23 cellular contexts compared by ENCODE assay signal in genomic region chr14:78950654-78951053, GRCh38.
A peak's percentile ranks its signal among the peaks of the same experiment; 100 is the strongest.
DNase-seq lines count a peak whose midpoint lies in the region; ATAC-seq, FAIRE-seq and TF ChIP-seq lines count a peak whose summit lies in the region.
"Had no signal": no experiment of that assay in that cellular context is flagged by ENCODE, and none has a peak within 500 bp of the region (broad histone marks: within the 10 kb centered on the region; RNA-seq: fewer than 3 reads in every experiment).

No MANE protein-coding gene starts in this region.

- no peak for ATAC-seq in activated naive CD4-positive, alpha-beta T cell treated with anti-CD3 and anti-CD28 coated beads, Interleukin-2, amount 50 U/mL, for 72 hours
- ATAC-seq in HG03520 (IDR thresholded peaks at IDR 0.05; ENCODE audit: unreplicated experiment), result no peak
- ATAC-seq: left lobe of liver; stimulated activated effector memory CD8-positive, alpha-beta T cell treated with anti-CD3 and anti-CD28 coated beads, Interleukin-12 subunit alpha, Interleukin-12 subunit beta, amount 100 ng/mL, for 72 hours had no signal

- H3K4me3 ChIP-seq in astrocyte (ENCODE audit: insufficient read depth, low read depth, low read length) (no peak overlapping the region), hepatocyte (no peak overlapping the region)
- H3K4me3 ChIP-seq: coronary artery, spleen, transverse colon had no signal

- H3K9me3 ChIP-seq in astrocyte (ENCODE audit: insufficient read depth, low read depth, low read length), result no peaks in the 10 kb centered on the region
- no peaks in the 10 kb centered on the region for H3K9me3 ChIP-seq in hepatocyte (ENCODE audit: low read depth)
- H3K9me3 ChIP-seq: spleen, transverse colon had no signal

- H3K27ac ChIP-seq in astrocyte (ENCODE audit: low read depth, low read length), result no peak overlapping the region
- H3K27ac ChIP-seq in hepatocyte, result peak overlapping the region; percentile 74
- H3K27ac ChIP-seq: coronary artery, KMS-11, parathyroid adenoma, spleen, transverse colon had no signal

- H3K27me3 Mint-ChIP-seq in astrocyte (ENCODE audit: low read depth, unreplicated experiment), result no peaks in the 10 kb centered on the region

- WGBS in hepatocyte (ENCODE audit: low lambda C conversion rate, missing lambda C conversion rate), result 28% methylated on average over 3 of the region's 3 CpGs

- H3K4me2 ChIP-seq in astrocyte (ENCODE audit: low read length) (peak overlapping the region; percentile 67), hepatocyte (peak overlapping the region; percentile 34)
- H3K4me2 ChIP-seq: KMS-11 had no signal

- DNase-seq in HPDE6-E6E7 (ENCODE audit: extremely low spot score) (peak; percentile 60), astrocyte (ENCODE audit: low read depth) (peak; percentile 82), hepatocyte (ENCODE audit: low spot score) (peak; percentile 32), stromal cell of bone marrow (ENCODE audit: low read depth) (peak; percentile 23), NCI-H524 (lab: John Stamatoyannopoulos, UW) (no peak)
- no peak for DNase-seq in activated naive CD4-positive, alpha-beta T cell treated with anti-CD3 and anti-CD28 coated beads, Interleukin-2, amount 50 U/mL, for 72 hours (ENCODE audit: low spot score in 2 of 2)
- DNase-seq: activated B cell treated with CpG ODN at 0.5 μM for 24 hours; activated CD8-positive, alpha-beta memory T cell treated with anti-CD3 and anti-CD28 coated beads for 24 hours; aorta; CD4-positive, alpha-beta T cell; hippocampal formation; naive B cell; NCI-H345; SHP77; spleen; transverse colon had no signal

- H3K9ac ChIP-seq in astrocyte (ENCODE audit: low read length), result peak overlapping the region; percentile 25
- H3K9ac ChIP-seq: KMS-11, parathyroid adenoma had no signal

- H3K27me3 ChIP-seq in astrocyte (ENCODE audit: insufficient read depth, low read length) (no peaks in the 10 kb centered on the region), hepatocyte (no peaks in the 10 kb centered on the region)
- H3K27me3 ChIP-seq: spleen, transverse colon had no signal

- no peak overlapping the region for H3K4me3 Mint-ChIP-seq in astrocyte (ENCODE audit: unreplicated experiment)
- H3K4me3 Mint-ChIP-seq: activated B cell treated with CpG ODN at 0.5 μM for 24 hours; CD4-positive, alpha-beta T cell; naive B cell; stimulated activated effector memory CD8-positive, alpha-beta T cell treated with anti-CD3 and anti-CD28 coated beads, Interleukin-12 subunit alpha, Interleukin-12 subunit beta, amount 100 ng/mL, for 72 hours; T-helper 1 cell treated with Interleukin-12 subunit alpha and Interleukin-12 subunit beta and Interleukin-4 antibody, amounts not matched to agents 30 μg/mL and 1 μg/mL, for 36 hours had no signal

- H3K4me1 Mint-ChIP-seq in astrocyte (ENCODE audit: low read depth, unreplicated experiment), result peaks cover 15% of the 10 kb centered on the region
- H3K4me1 Mint-ChIP-seq: activated B cell treated with CpG ODN at 0.5 μM for 24 hours; naive B cell; stimulated activated effector memory CD8-positive, alpha-beta T cell treated with anti-CD3 and anti-CD28 coated beads, Interleukin-12 subunit alpha, Interleukin-12 subunit beta, amount 100 ng/mL, for 72 hours had no signal

- H3K36me3 Mint-ChIP-seq in astrocyte (ENCODE audit: low read depth, unreplicated experiment), result no peaks in the 10 kb centered on the region
- H3K36me3 Mint-ChIP-seq in activated naive CD4-positive, alpha-beta T cell treated with anti-CD3 and anti-CD28 coated beads, Interleukin-2, amount 50 U/mL, for 72 hours, result no peaks in the 10 kb centered on the region
- H3K36me3 Mint-ChIP-seq: naive B cell; stimulated activated effector memory CD8-positive, alpha-beta T cell treated with anti-CD3 and anti-CD28 coated beads, Interleukin-12 subunit alpha, Interleukin-12 subunit beta, amount 100 ng/mL, for 72 hours had no signal

- H3K27ac Mint-ChIP-seq in astrocyte (ENCODE audit: unreplicated experiment), result peak overlapping the region; percentile 73
- H3K27ac Mint-ChIP-seq in activated naive CD4-positive, alpha-beta T cell treated with anti-CD3 and anti-CD28 coated beads, Interleukin-2, amount 50 U/mL, for 72 hours, result no peak overlapping the region
- H3K27ac Mint-ChIP-seq: activated B cell treated with CpG ODN at 0.5 μM for 24 hours; CD4-positive, alpha-beta T cell; naive B cell; stimulated activated effector memory CD8-positive, alpha-beta T cell treated with anti-CD3 and anti-CD28 coated beads, Interleukin-12 subunit alpha, Interleukin-12 subunit beta, amount 100 ng/mL, for 72 hours; T-helper 1 cell treated with Interleukin-12 subunit alpha and Interleukin-12 subunit beta and Interleukin-4 antibody, amounts not matched to agents 30 μg/mL and 1 μg/mL, for 36 hours had no signal

- peak overlapping the region; percentile 33 for H2AFZ ChIP-seq in astrocyte (ENCODE audit: low read depth, low read length)
- H2AFZ ChIP-seq in hepatocyte, result peak overlapping the region; percentile 21
- H2AFZ ChIP-seq: parathyroid adenoma had no signal

- TF ChIP-seq CTCF in astrocyte (IDR thresholded peaks at IDR 0.05; ENCODE audit: insufficient read depth, low read depth, low read length) (no peak), hepatocyte (IDR thresholded peaks at IDR 0.05; ENCODE audit: poor library complexity) (no peak)

- no peaks in the 10 kb centered on the region for H3K9me3 Mint-ChIP-seq in astrocyte (ENCODE audit: unreplicated experiment)
- H3K9me3 Mint-ChIP-seq in activated naive CD4-positive, alpha-beta T cell treated with anti-CD3 and anti-CD28 coated beads, Interleukin-2, amount 50 U/mL, for 72 hours, result no peaks in the 10 kb centered on the region
- H3K9me3 Mint-ChIP-seq: activated B cell treated with CpG ODN at 0.5 μM for 24 hours; CD4-positive, alpha-beta T cell; T-helper 1 cell treated with Interleukin-12 subunit alpha and Interleukin-12 subunit beta and Interleukin-4 antibody, amounts not matched to agents 30 μg/mL and 1 μg/mL, for 36 hours had no signal

- FAIRE-seq in astrocyte (lab: Jason Lieb, UNC), result peak; percentile 92

- peaks cover 11% of the 10 kb centered on the region for H3K4me1 ChIP-seq in astrocyte (ENCODE audit: insufficient read depth, low read length)
- peaks cover 4% of the 10 kb centered on the region for H3K4me1 ChIP-seq in hepatocyte (ENCODE audit: insufficient read depth)
- H3K4me1 ChIP-seq: parathyroid adenoma, spleen, transverse colon had no signal

- no peaks in the 10 kb centered on the region for H3K9me2 ChIP-seq in hepatocyte (replicated peaks; ENCODE audit: insufficient read depth)

- H3K79me2 ChIP-seq in astrocyte (ENCODE audit: insufficient read depth, low read length) (no peaks in the 10 kb centered on the region), hepatocyte (no peaks in the 10 kb centered on the region)
- H3K79me2 ChIP-seq: parathyroid adenoma had no signal

- H3K36me3 ChIP-seq in astrocyte (ENCODE audit: insufficient read depth, low read length) (no peaks in the 10 kb centered on the region), hepatocyte (replicated peaks; ENCODE audit: insufficient read depth, low read depth) (no peaks in the 10 kb centered on the region)
- H3K36me3 ChIP-seq: spleen, transverse colon had no signal

- H4K20me1 ChIP-seq in astrocyte (ENCODE audit: insufficient read depth, low read length), result no peaks in the 10 kb centered on the region
- no peaks in the 10 kb centered on the region for H4K20me1 ChIP-seq in hepatocyte (ENCODE audit: insufficient read depth, poor library complexity, severe bottlenecking)

Comparison
In these comparisons a context has a peak if more than half of its experiments do, and no peak if none do; other contexts are left out.
1. DNase-seq: peak in HPDE6-E6E7 (single experiment), astrocyte (single experiment), hepatocyte (single experiment) and stromal cell of bone marrow (single experiment); none in activated naive CD4-positive, alpha-beta T cell treated with anti-CD3 and anti-CD28 coated beads, Interleukin-2, amount 50 U/mL, for 72 hours (0 of 2) and NCI-H524 (0 of 2).